ENCODE assay signal across 15 cellular contexts in genomic region chr10:73695302-73695701, GRCh38. TPM values are rescaled to one million over a fixed set of nuclear protein-coding genes. Genes with fewer than 3 reads are reported as not detected.
"Had no signal": no experiment of that assay in that cellular context is flagged by ENCODE, and none has a peak within 500 bp of the region (broad histone marks: within the 10 kb centered on the region; RNA-seq: fewer than 3 reads in every experiment).

No MANE protein-coding gene starts in this region.

RNA-seq across cellular contexts. Expression of gene SYNPO2L, which starts 39.5 kb away (rescaled TPM):
- total RNA-seq: cerebellum; epithelial cell of proximal tubule; esophagus muscularis mucosa; foreskin keratinocyte; hepatocyte; kidney epithelial cell; lower leg skin; lung microvascular endothelial cell; natural killer cell treated with Interleukin-12 subunit alpha and Interleukin-12 subunit beta and Interleukin-15 and Interleukin-18, amount 100 ng/mL, for 72 hours; pulmonary artery endothelial cell; smooth muscle cell; suprapubic skin had no signal
- polyA plus RNA-seq: foreskin keratinocyte, hepatocyte had no signal

RNA-seq across cellular contexts. Expression of gene MYOZ1, which starts 54.0 kb away (rescaled TPM):
- total RNA-seq: colonic mucosa; foreskin keratinocyte; gastroesophageal sphincter; lung microvascular endothelial cell; mucosa of descending colon; natural killer cell treated with Interleukin-12 subunit alpha and Interleukin-12 subunit beta and Interleukin-15 and Interleukin-18, amount 100 ng/mL, for 72 hours; pulmonary artery endothelial cell had no signal
